Comparison of ENCODE assay signal across 9 cellular contexts in the genomic region with DNA sequence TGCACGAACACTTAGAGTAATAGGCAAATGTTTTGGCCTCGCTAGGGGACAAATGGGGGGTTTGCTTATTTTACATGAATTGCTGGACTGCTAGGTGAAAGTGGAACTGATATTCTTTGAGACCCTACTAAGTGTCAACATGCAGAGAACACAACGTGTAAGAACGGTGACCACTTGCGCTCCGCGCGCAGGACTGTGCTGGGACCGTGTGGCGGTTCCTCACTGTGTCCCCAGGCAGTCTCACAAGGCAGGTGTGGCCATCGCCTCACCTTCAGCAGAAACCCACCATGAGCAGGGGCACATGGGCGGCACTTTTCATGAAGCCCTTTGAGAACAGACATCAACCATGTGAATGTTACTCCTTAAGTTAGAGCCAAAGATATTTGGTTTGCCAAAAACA.
"Had no signal": no experiment of that assay in that cellular context is flagged by ENCODE, and none has a peak within 500 bp of the region (broad histone marks: within the 10 kb centered on the region; RNA-seq: fewer than 3 reads in every experiment).

No MANE protein-coding gene starts in this region.

- DNase-seq: H7, HFFc6, KBM-7 had no signal

- ATAC-seq: GM23338, HCT116, HepG2 had no signal

- H3K4me1 ChIP-seq: HAP-1 had no signal

- H3K9me3 ChIP-seq: HAP-1 had no signal

- H3K27ac ChIP-seq: HL-60 had no signal

- H3K36me3 ChIP-seq: HAP-1 had no signal

- H3K4me3 ChIP-seq: GM23338, HAP-1 had no signal

- H3K36me3 Mint-ChIP-seq: IgD-negative memory B cell had no signal

- H3K4me3 Mint-ChIP-seq: GM23338, HFFc6, IgD-negative memory B cell had no signal

- H2AFZ ChIP-seq: GM23338 had no signal

- H3K4me2 ChIP-seq: GM23338 had no signal

- H3K27ac Mint-ChIP-seq: GM23338, HFFc6, IgD-negative memory B cell had no signal
